ENCODE assay signal across 8 cellular contexts in the genomic region with DNA sequence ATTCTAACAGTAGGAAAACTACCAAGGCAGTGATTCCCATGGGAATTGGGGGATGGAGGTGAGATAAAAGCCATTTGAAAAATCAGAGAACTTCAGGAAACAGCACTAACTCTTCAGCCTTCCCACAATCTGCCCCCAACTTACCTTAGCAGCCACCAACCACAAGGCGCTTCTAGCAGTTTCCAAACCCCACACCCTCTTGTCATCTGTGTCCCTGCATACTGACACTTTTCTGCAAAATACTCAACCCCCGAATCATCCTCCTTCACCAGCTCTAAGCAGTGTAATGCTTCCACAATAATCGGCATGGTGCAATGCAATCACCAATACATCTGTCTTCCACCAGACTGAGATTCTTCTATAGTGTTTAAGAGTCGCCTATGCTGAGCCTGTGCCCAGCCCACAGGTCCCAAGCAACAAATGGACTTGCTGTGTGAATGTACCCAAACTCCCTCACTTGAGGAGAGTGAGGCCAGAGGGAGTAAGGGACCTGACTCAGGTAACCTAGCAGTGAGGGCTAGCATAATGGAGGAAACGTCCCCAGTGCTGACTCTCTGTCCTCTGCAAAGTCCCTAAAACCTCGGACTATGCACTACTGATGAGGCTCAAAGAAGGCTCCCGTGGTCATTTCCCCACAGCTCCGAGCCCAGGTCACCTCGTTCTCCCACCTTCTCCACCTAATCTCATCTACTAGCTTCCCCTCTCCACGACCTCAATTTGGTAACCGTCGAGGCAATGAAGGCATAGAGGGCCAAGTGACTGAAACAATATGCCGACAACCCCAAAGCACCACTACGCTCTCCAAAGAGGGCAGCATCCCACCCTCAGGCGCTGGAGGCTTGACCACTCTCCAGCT. TPM values are rescaled to one million over a fixed set of nuclear protein-coding genes. Genes with fewer than 3 reads are reported as not detected.
DNase-seq lines count a peak whose midpoint lies in the region; ATAC-seq and TF ChIP-seq lines count a peak whose summit lies in the region.

No MANE protein-coding gene starts in this region.

- CTCF ChIA-PET in PC-3 (lab: Charles Lee): interaction anchor here (1.0 kb wide), 1 partner anchor 14 kb away, joined by 3 read pairs; no protein-coding TSS in a partner anchor

- peak; percentile 35 for DNase-seq in DMS 273 (lab: John Stamatoyannopoulos, UW; ENCODE audit: unreplicated experiment)
- no peak for DNase-seq in DMS 273 treated with DMSO at 0.1 percent for 48 hours (lab: John Stamatoyannopoulos, UW)
- DNase-seq in PC-3: no peak
- no peak for DNase-seq in GM19238 (ENCODE audit: insufficient read length, low spot score)
- no peak for DNase-seq in SHP77 treated with DMSO at 0.1 percent for 48 hours (lab: John Stamatoyannopoulos, UW)
- DNase-seq in stimulated activated CD4-positive, alpha-beta T cell treated with anti-CD3 and anti-CD28 coated beads, Interleukin-4, amount 100 ng/mL, for 1 hour: no peak

- no peaks in the 10 kb centered on the region for H3K9me3 ChIP-seq in PC-3 (ENCODE audit: low read length)
- no peaks in the 10 kb centered on the region for H3K9me3 ChIP-seq in endocrine pancreas (ENCODE audit: control insufficient read depth, low read length)
- H3K9me3 ChIP-seq in neuron (ENCODE audit: low read length): no peaks in the 10 kb centered on the region

- 0 out of 2 replicates have a peak, but pooled peaks have one; percentile 10 for ATAC-seq in PC-3

- H3K9ac ChIP-seq in PC-3 (ENCODE audit: low read length) (peak overlapping the region; percentile 98), endocrine pancreas (ENCODE audit: control insufficient read depth, insufficient read depth, low read length) (peak overlapping the region; percentile 91)

- POLR2A ChIA-PET in PC-3 (lab: Charles Lee; ENCODE audit: unreplicated experiment): interaction anchor here (0.6 kb wide), 1 partner anchor 9 kb away, joined by 16 read pairs; no protein-coding TSS in a partner anchor

- H3K4me1 ChIP-seq in PC-3 (ENCODE audit: insufficient read depth, low read length): peaks cover 20% of the 10 kb centered on the region
- peaks cover 10% of the 10 kb centered on the region for H3K4me1 ChIP-seq in endocrine pancreas (ENCODE audit: control insufficient read depth, insufficient read depth, low read length)
- H3K4me1 ChIP-seq in neuron (ENCODE audit: insufficient read depth, low read length): peaks cover 20% of the 10 kb centered on the region

- peaks cover 55% of the 10 kb centered on the region for H3K79me2 ChIP-seq in PC-3 (ENCODE audit: low read length)

- TSS peak; percentile 55 for BruUV-seq in PC-3 (replicated peaks; lab: Mats Ljungman, UMichigan)

- peak overlapping the region; percentile 94 for H3K4me2 ChIP-seq in PC-3 (ENCODE audit: low read length)

- 0 out of 2 replicates have a peak overlapping the region, but pooled peaks have one; percentile 40 for H3K27ac ChIP-seq in PC-3 (ENCODE audit: low read length)

- peaks cover 18% of the 10 kb centered on the region for H3K36me3 ChIP-seq in PC-3 (ENCODE audit: low read depth, low read length)
- H3K36me3 ChIP-seq in endocrine pancreas (ENCODE audit: control insufficient read depth, insufficient read depth, low read length): no peaks in the 10 kb centered on the region
- peaks cover 41% of the 10 kb centered on the region for H3K36me3 ChIP-seq in neuron (ENCODE audit: insufficient read depth, low read length)

- H3K27me3 ChIP-seq in PC-3 (ENCODE audit: low read length): no peaks in the 10 kb centered on the region
- H3K27me3 ChIP-seq in endocrine pancreas (ENCODE audit: control insufficient read depth, insufficient read depth, low read length): no peaks in the 10 kb centered on the region
- no peaks in the 10 kb centered on the region for H3K27me3 ChIP-seq in neuron (ENCODE audit: insufficient read depth, low read length)

- no peaks in the 10 kb centered on the region for H3K9me2 ChIP-seq in PC-3 (replicated peaks; ENCODE audit: low read length)

- H3F3A ChIP-seq in PC-3 (ENCODE audit: low read length, unreplicated experiment): no peaks in the 10 kb centered on the region

- H3K4me3 ChIP-seq in PC-3 (ENCODE audit: low read length) (peak overlapping the region; percentile 99), endocrine pancreas (ENCODE audit: control insufficient read depth, insufficient read depth, low read length) (peak overlapping the region; percentile 72), neuron (ENCODE audit: low read length) (peak overlapping the region; percentile 77)

- H4K20me1 ChIP-seq in PC-3 (ENCODE audit: low read length): peaks cover 18% of the 10 kb centered on the region

- intact Hi-C loops in PC-3 (cut with micrococcal nuclease): loop anchor here (10.0 kb wide), 1 partner anchor 114 kb away; no protein-coding TSS in a partner anchor

- TF ChIP-seq CTCF in PC-3 (conservative IDR thresholded peaks at IDR 0.05; ENCODE audit: low read depth, low read length): no peak

- H2AFZ ChIP-seq in PC-3 (ENCODE audit: low read length) (peak overlapping the region; percentile 75), neuron (ENCODE audit: low read depth, low read length) (peak overlapping the region; percentile 89)

RNA-seq across cellular contexts. Expression of gene DYNC1LI2, which starts 0.9 kb away (rescaled TPM):
- 63.9 and 82.8 TPM in 2 replicates for total RNA-seq in PC-3 (2014; rRNA removed)

RNA-seq across cellular contexts. Expression of gene TERB1, which starts 50.9 kb away (rescaled TPM):
- total RNA-seq in PC-3 (2014; rRNA removed): 0.23 TPM in 1 of 2 replicates, not detected in the other

RNA-seq across cellular contexts. Expression of gene CMTM4, which starts 54.0 kb away (rescaled TPM):
- total RNA-seq in PC-3 (2014; rRNA removed): 16.9 and 17.0 TPM in 2 replicates
